13 cellular contexts compared by ENCODE assay signal in genomic region chr2:20151116-20151571, GRCh38.
DNase-seq lines count a peak whose midpoint lies in the region; ATAC-seq and TF ChIP-seq lines count a peak whose summit lies in the region.
"Had no signal": no experiment of that assay in that cellular context is flagged by ENCODE, and none has a peak within 500 bp of the region (broad histone marks: within the 10 kb centered on the region; RNA-seq: fewer than 3 reads in every experiment).

No MANE protein-coding gene starts in this region.

- H3K56ac ChIP-seq in mesendoderm (ENCODE audit: low read length), result no peak overlapping the region

- H3K27ac ChIP-seq in mesendoderm (ENCODE audit: low read depth, low read length) (no peak overlapping the region), brain microvascular endothelial cell (no peak overlapping the region)
- H3K27ac ChIP-seq: ascending aorta, Peyer's patch, thoracic aorta had no signal

- H4K8ac ChIP-seq in mesendoderm (ENCODE audit: low read depth, low read length), result no peak overlapping the region

- no CpG with 5 or more reads among the region's 5 CpGs for WGBS in mesendoderm (ENCODE audit: extremely low coverage, insufficient coverage, low lambda C conversion rate)

- H4K5ac ChIP-seq in mesendoderm (ENCODE audit: low read length), result no peak overlapping the region

- no peaks in the 10 kb centered on the region for H3K79me2 ChIP-seq in mesendoderm (ENCODE audit: control insufficient read depth, insufficient read depth, low read length)

- H2BK15ac ChIP-seq in mesendoderm (replicated peaks; ENCODE audit: low read depth), result no peak overlapping the region

- no peak overlapping the region for H3K4ac ChIP-seq in mesendoderm (ENCODE audit: low read depth, low read length)

- peak overlapping the region; percentile 14 for H3K18ac ChIP-seq in mesendoderm (ENCODE audit: low read length)

- no peak overlapping the region for H3K4me2 ChIP-seq in mesendoderm (ENCODE audit: low read length)

- H3K36me3 ChIP-seq in mesendoderm (ENCODE audit: control insufficient read depth, insufficient read depth, low read length) (no peaks in the 10 kb centered on the region), brain microvascular endothelial cell (replicated peaks) (no peaks in the 10 kb centered on the region)
- H3K36me3 ChIP-seq: ascending aorta, Peyer's patch, thoracic aorta had no signal

- H3K27me3 ChIP-seq in mesendoderm (ENCODE audit: insufficient read depth, low read length, poor library complexity), result no peaks in the 10 kb centered on the region
- no peaks in the 10 kb centered on the region for H3K27me3 ChIP-seq in brain microvascular endothelial cell (replicated peaks)
- H3K27me3 ChIP-seq: ascending aorta, Peyer's patch had no signal

- no peak overlapping the region for H3K23ac ChIP-seq in mesendoderm (ENCODE audit: low read length)

- TF ChIP-seq CTCF in brain microvascular endothelial cell (IDR thresholded peaks at IDR 0.05; ENCODE audit: low read depth, low read length, missing control alignments), result no peak

- DNase-seq in mesendoderm (no peak), NCI-H1694 (lab: John Stamatoyannopoulos, UW) (no peak), NCI-H1436 (lab: John Stamatoyannopoulos, UW) (no peak), brain microvascular endothelial cell (no peak)
- no peak for DNase-seq in activated effector memory CD4-positive, alpha-beta T cell treated with Interleukin-2 at 50 U/mL for 16 hours
- DNase-seq: hypothalamus, NCI-H187 treated with DMSO at 0.1 percent for 48 hours, Peyer's patch had no signal

- no peak overlapping the region for H2AK5ac ChIP-seq in mesendoderm (ENCODE audit: low read length)

- no peak overlapping the region for H3K9ac ChIP-seq in mesendoderm (ENCODE audit: low read length)

- ATAC-seq in GM18511 (IDR thresholded peaks at IDR 0.05; ENCODE audit: unreplicated experiment) (peak; percentile 79), GM21786 (IDR thresholded peaks at IDR 0.05; ENCODE audit: unreplicated experiment) (peak; percentile 68), HG03439 (IDR thresholded peaks at IDR 0.05; ENCODE audit: unreplicated experiment) (peak; percentile 60)

- H3K79me1 ChIP-seq in mesendoderm (ENCODE audit: low read length), result no peaks in the 10 kb centered on the region

- H2BK5ac ChIP-seq in mesendoderm (ENCODE audit: low read length), result peak overlapping the region; percentile 59

- in situ Hi-C loops in brain microvascular endothelial cell (cut with HindIII; ENCODE audit: low pct_ligation_motif_present, low sequenced_read_pairs), result no loop called here

- H3K4me3 ChIP-seq in mesendoderm (ENCODE audit: low read length), result no peak overlapping the region
- H3K4me3 ChIP-seq in brain microvascular endothelial cell (ENCODE audit: low read depth, low read length), result no peak overlapping the region
- H3K4me3 ChIP-seq: ascending aorta, Peyer's patch, thoracic aorta had no signal

- H2BK120ac ChIP-seq in mesendoderm (ENCODE audit: low read depth, low read length), result no peak overlapping the region

- H3K4me1 ChIP-seq in mesendoderm (ENCODE audit: control insufficient read depth, low read depth, low read length), result peaks cover 16% of the 10 kb centered on the region
- H3K4me1 ChIP-seq: ascending aorta, Peyer's patch had no signal
